In the genomic region with DNA sequence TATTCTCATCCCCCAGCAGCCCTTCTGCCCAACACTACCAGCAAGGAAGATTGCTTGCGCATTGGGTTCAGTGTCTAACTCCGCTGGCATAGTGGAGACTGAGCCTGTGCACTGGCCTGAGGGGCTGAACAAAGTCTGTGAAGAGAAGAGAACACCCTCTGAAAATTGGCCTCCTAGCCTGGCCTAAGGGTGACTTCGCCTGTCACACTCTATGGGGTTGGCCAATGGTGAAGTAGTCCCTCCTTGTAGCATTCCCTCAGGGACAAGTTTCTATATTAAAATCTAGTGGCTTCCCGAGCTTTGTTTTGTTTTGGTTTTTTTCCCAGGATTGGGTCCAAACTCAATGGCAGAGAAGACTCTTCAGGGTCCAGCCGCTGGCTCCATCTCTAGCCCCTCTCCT, we compare ENCODE assay signal across 22 cellular contexts. TPM values are rescaled to one million over a fixed set of nuclear protein-coding genes. Genes with fewer than 3 reads are reported as not detected.
DNase-seq lines count a peak whose midpoint lies in the region; ATAC-seq, FAIRE-seq and TF ChIP-seq lines count a peak whose summit lies in the region.
"Had no signal": no experiment of that assay in that cellular context is flagged by ENCODE, and none has a peak within 500 bp of the region (broad histone marks: within the 10 kb centered on the region; RNA-seq: fewer than 3 reads in every experiment).

No MANE protein-coding gene starts in this region.

- no peaks in the 10 kb centered on the region for H3K36me3 Mint-ChIP-seq in nephron (ENCODE audit: low read depth)
- H3K36me3 Mint-ChIP-seq: CD8-positive, alpha-beta T cell had no signal

- H3K27me3 ChIP-seq in heart right ventricle: no peaks in the 10 kb centered on the region
- H3K27me3 ChIP-seq: BLaER1 treated with 17β-estradiol and CSF1 and Interleukin-3, amounts not matched to agents 10 nM and 100 nM had no signal

- H3K27ac ChIP-seq in heart right ventricle: no peak overlapping the region
- H3K27ac ChIP-seq: 22Rv1; A549; BLaER1 treated with 17β-estradiol and CSF1 and Interleukin-3, amounts not matched to agents 10 nM and 100 nM; C4-2B had no signal

- H3K4me3 Mint-ChIP-seq in nephron: no peak overlapping the region
- H3K4me3 Mint-ChIP-seq: B cell; CD4-positive, alpha-beta T cell; CD8-positive, alpha-beta T cell had no signal

- H3K9me3 ChIP-seq in heart right ventricle: no peaks in the 10 kb centered on the region
- H3K9me3 ChIP-seq: A549; BLaER1 treated with 17β-estradiol and CSF1 and Interleukin-3, amounts not matched to agents 10 nM and 100 nM; Caco-2 had no signal

- no peaks in the 10 kb centered on the region for H3K27me3 Mint-ChIP-seq in nephron (ENCODE audit: low read depth)
- H3K27me3 Mint-ChIP-seq: B cell; CD4-positive, alpha-beta T cell had no signal

- H3K9me3 Mint-ChIP-seq in nephron: no peaks in the 10 kb centered on the region
- H3K9me3 Mint-ChIP-seq: CD4-positive, alpha-beta T cell; CD8-positive, alpha-beta T cell had no signal

- H3K4me1 Mint-ChIP-seq in nephron: peaks cover 27% of the 10 kb centered on the region
- H3K4me1 Mint-ChIP-seq: B cell had no signal

- FAIRE-seq in HTR-8/SVneo (lab: Jason Lieb, UNC): peak; percentile 74
- FAIRE-seq: A549, D721Med, G401.6, GM12891, GM19239 had no signal

- H3K4me1 ChIP-seq in heart right ventricle: no peaks in the 10 kb centered on the region
- H3K4me1 ChIP-seq: A549; BLaER1 treated with 17β-estradiol and CSF1 and Interleukin-3, amounts not matched to agents 10 nM and 100 nM; Caco-2 had no signal

- ATAC-seq in heart right ventricle (peak in 5 of 8 donors; percentile 39 to 72 (median 49)), Right ventricle myocardium superior (ENCODE audit: poor library complexity) (no peak)
- ATAC-seq: A549; CD8-positive, alpha-beta T cell had no signal

- TF ChIP-seq CTCF in heart right ventricle (IDR thresholded peaks at IDR 0.05) (no peak), nephron (IDR thresholded peaks at IDR 0.05; ENCODE audit: unreplicated experiment in 3 of 3) (no peak)

- DNase-seq in heart right ventricle: peak in 1 of 2 donors; percentile 13
- DNase-seq in Right ventricle myocardium superior: no peak
- no peak for DNase-seq in HTR-8/SVneo (ENCODE audit: insufficient read length, low spot score)
- no peak for DNase-seq in NOMO-1 treated with DMSO at 0.1 percent for 48 hours (lab: John Stamatoyannopoulos, UW; ENCODE audit: unreplicated experiment)
- DNase-seq in RKO (ENCODE audit: low spot score): no peak
- DNase-seq: AML-193; Caco-2; Calu3; CD4-positive, alpha-beta T cell; CD8-positive, alpha-beta T cell; DMS79 treated with DMSO at 0.1 percent for 48 hours; GF-D8 had no signal

- 81 to 86% methylated on average over 5 of the region's 5 CpGs for WGBS in heart right ventricle, 2 donors

- intact Hi-C loops in heart right ventricle (cut with DNase I): loop anchor here in 2 of 10 donors (10.0 kb wide), 2 partner anchors 45 to 185 kb away; partner anchors contain the start of gene DAAM1 (in 1 of the 2)
- intact Hi-C loops in Right ventricle myocardium superior (cut with DNase I): no loop called here

- no peaks in the 10 kb centered on the region for H3K36me3 ChIP-seq in heart right ventricle
- H3K36me3 ChIP-seq: BLaER1 treated with 17β-estradiol and CSF1 and Interleukin-3, amounts not matched to agents 10 nM and 100 nM had no signal

- H3K4me3 ChIP-seq in heart right ventricle: no peak overlapping the region
- H3K4me3 ChIP-seq: A549; BLaER1 treated with 17β-estradiol and CSF1 and Interleukin-3, amounts not matched to agents 10 nM and 100 nM had no signal

- peak overlapping the region in 2 of 3 experiments; percentile 13 to 91 for H3K27ac Mint-ChIP-seq in nephron
- H3K27ac Mint-ChIP-seq: B cell; CD4-positive, alpha-beta T cell; CD8-positive, alpha-beta T cell had no signal

RNA-seq across cellular contexts. Expression of gene DAAM1, which starts 49.1 kb away (rescaled TPM):
- total RNA-seq in heart right ventricle (100 to 1,000 TPM in 1 of 10 donors, 10 to 100 TPM in 9; 72.3 to 102 (median 77.7) TPM), Right ventricle myocardium superior (104 TPM)
- 10 to 100 TPM; 22.8 to 30.4 TPM for polyA plus RNA-seq in heart right ventricle
